In genomic region chr16:80273635-80274538, GRCh38 we compare ENCODE assay signal across 16 cellular contexts.
DNase-seq lines count a peak whose midpoint lies in the region; ATAC-seq, FAIRE-seq and TF ChIP-seq lines count a peak whose summit lies in the region.
"Had no signal": no experiment of that assay in that cellular context is flagged by ENCODE, and none has a peak within 500 bp of the region (broad histone marks: within the 10 kb centered on the region; RNA-seq: fewer than 3 reads in every experiment).

No MANE protein-coding gene starts in this region.

- H3K4me1 ChIP-seq in IMR-90 (ENCODE audit: control insufficient read depth, insufficient read depth, low read length) = peaks cover 5% of the 10 kb centered on the region
- no peaks in the 10 kb centered on the region for H3K4me1 ChIP-seq in hepatocyte (ENCODE audit: insufficient read depth)
- H3K4me1 ChIP-seq in pancreas = no peaks in the 10 kb centered on the region

- CTCF ChIA-PET in activated CD4-positive, alpha-beta memory T cell treated with anti-CD3 and anti-CD28 coated beads for 36 hours (lab: Charles Lee) = interaction anchor here (0.6 to 0.7 kb wide), 2 partner anchors 74 to 974 kb away, joined by 3 to 4 read pairs; no protein-coding TSS in a partner anchor
- CTCF ChIA-PET in activated CD4-positive, alpha-beta memory T cell treated with anti-CD3 and anti-CD28 coated beads, Interleukin-2, amount 10 ng/mL, durations not matched to agents 7 days and 5 days (lab: Charles Lee) = no interaction called here
- CTCF ChIA-PET in IMR-90 (lab: Yijun Ruan, JAX) = interaction anchor here (0.6 kb wide), 2 partner anchors 289 to 638 kb away, joined by 6 to 7 read pairs; no protein-coding TSS in a partner anchor

- H2BK5ac ChIP-seq in IMR-90 (ENCODE audit: low read depth, low read length, poor library complexity, severe bottlenecking) = peak overlapping the region; percentile 95

- peak; percentile 19 for DNase-seq in activated CD4-positive, alpha-beta memory T cell treated with anti-CD3 and anti-CD28 coated beads for 36 hours
- no peak for DNase-seq in activated CD4-positive, alpha-beta memory T cell treated with anti-CD3 and anti-CD28 coated beads, Interleukin-2, amount 10 ng/mL, durations not matched to agents 7 days and 5 days
- peak; percentile 75 for DNase-seq in IMR-90
- no peak for DNase-seq in chondrocyte (ENCODE audit: low spot score)
- DNase-seq in renal cortical epithelial cell (ENCODE audit: low read depth) = peak; percentile 75
- DNase-seq in hepatocyte (ENCODE audit: low spot score) = no peak
- DNase-seq in pancreas = no peak
- DNase-seq: activated naive CD4-positive, alpha-beta T cell treated with Interleukin-2 at 50 U/mL for 16 hours; erythroblast; NCI-H1105; NCI-H345; PC-3; stimulated activated CD4-positive, alpha-beta T cell treated with anti-CD3 and anti-CD28 coated beads, Interleukin-12 subunit alpha, Interleukin-12 subunit beta, amount 100 ng/mL, for 4 hours; trophoblast cell had no signal

- H2AK9ac ChIP-seq in IMR-90 (replicated peaks; ENCODE audit: low read depth, low read length, poor library complexity) = no peak overlapping the region

- in situ Hi-C loops in IMR-90 (cut with MboI; ENCODE audit: low sequenced_read_pairs) = no loop called here

- 0 out of 2 replicates have a peak overlapping the region, but pooled peaks have one; percentile 27 for H2AK5ac ChIP-seq in IMR-90 (ENCODE audit: low read depth, low read length)

- H3K27ac ChIP-seq in IMR-90 (ENCODE audit: insufficient read depth, low read length) (no peak overlapping the region), hepatocyte (no peak overlapping the region), pancreas (no peak overlapping the region)

- H3K9me3 Mint-ChIP-seq in activated CD4-positive, alpha-beta memory T cell treated with anti-CD3 and anti-CD28 coated beads for 36 hours = no peaks in the 10 kb centered on the region
- H3K9me3 Mint-ChIP-seq in activated CD4-positive, alpha-beta memory T cell treated with anti-CD3 and anti-CD28 coated beads, Interleukin-2, amount 10 ng/mL, durations not matched to agents 7 days and 5 days = no peaks in the 10 kb centered on the region
- no peaks in the 10 kb centered on the region for H3K9me3 Mint-ChIP-seq in chondrocyte (ENCODE audit: low read depth)

- H3K9me3 ChIP-seq in IMR-90 (ENCODE audit: control insufficient read depth, insufficient read depth, low read length) (no peaks in the 10 kb centered on the region), hepatocyte (ENCODE audit: low read depth) (no peaks in the 10 kb centered on the region), pancreas (no peaks in the 10 kb centered on the region)
- H3K9me3 ChIP-seq: A549 had no signal

- no peaks in the 10 kb centered on the region for H3K79me2 ChIP-seq in hepatocyte

- no peaks in the 10 kb centered on the region for H3K4me1 Mint-ChIP-seq in activated CD4-positive, alpha-beta memory T cell treated with anti-CD3 and anti-CD28 coated beads for 36 hours (ENCODE audit: low read depth)
- no peaks in the 10 kb centered on the region for H3K4me1 Mint-ChIP-seq in activated CD4-positive, alpha-beta memory T cell treated with anti-CD3 and anti-CD28 coated beads, Interleukin-2, amount 10 ng/mL, durations not matched to agents 7 days and 5 days
- peaks cover 21% of the 10 kb centered on the region for H3K4me1 Mint-ChIP-seq in chondrocyte (ENCODE audit: low read depth)

- intact Hi-C loops in activated CD4-positive, alpha-beta memory T cell treated with anti-CD3 and anti-CD28 coated beads for 36 hours (cut with micrococcal nuclease) = no loop called here
- intact Hi-C loops in IMR-90 (cut with micrococcal nuclease) (loop anchor here (2.0 kb wide), 1 partner anchor 77 kb away; no protein-coding TSS in a partner anchor), pancreas (cut with DNase I) (no loop called here)

- H3K79me1 ChIP-seq in IMR-90 (ENCODE audit: low read depth in 1 of 2, low read length in 2 of 2) = no peaks in the 10 kb centered on the region

- FAIRE-seq in pancreas (lab: Jason Lieb, UNC) = no peak
- FAIRE-seq: A549 had no signal

- H4K8ac ChIP-seq in IMR-90 (ENCODE audit: low read depth in 2 of 2, low read length in 2 of 2) = peak overlapping the region; percentile 58 to 65

- H3K18ac ChIP-seq in IMR-90 (ENCODE audit: low read depth, low read length) = peak overlapping the region; percentile 95; the same call in 1 of the 2 replicates

- H4K20me1 ChIP-seq in IMR-90 (ENCODE audit: insufficient read depth, low read length) (no peaks in the 10 kb centered on the region), hepatocyte (ENCODE audit: insufficient read depth, poor library complexity, severe bottlenecking) (no peaks in the 10 kb centered on the region)

- H3K27me3 ChIP-seq in IMR-90 (ENCODE audit: control insufficient read depth, insufficient read depth, low read length) = no peaks in the 10 kb centered on the region
- no peaks in the 10 kb centered on the region for H3K27me3 ChIP-seq in hepatocyte
- no peaks in the 10 kb centered on the region for H3K27me3 ChIP-seq in pancreas

- no peak for TF ChIP-seq RAD21 in IMR-90 (IDR thresholded peaks at IDR 0.05; ENCODE audit: low read length)

- H3K27me3 Mint-ChIP-seq in activated CD4-positive, alpha-beta memory T cell treated with anti-CD3 and anti-CD28 coated beads for 36 hours = peaks cover 5% of the 10 kb centered on the region
- H3K27me3 Mint-ChIP-seq in activated CD4-positive, alpha-beta memory T cell treated with anti-CD3 and anti-CD28 coated beads, Interleukin-2, amount 10 ng/mL, durations not matched to agents 7 days and 5 days = peaks cover 5% of the 10 kb centered on the region
- no peaks in the 10 kb centered on the region for H3K27me3 Mint-ChIP-seq in chondrocyte (ENCODE audit: low read depth)

- H2AFZ ChIP-seq in IMR-90 (replicated peaks; ENCODE audit: low read length, poor library complexity) (no peak overlapping the region), hepatocyte (no peak overlapping the region)

- H3K36me3 ChIP-seq in IMR-90 (ENCODE audit: control insufficient read depth, insufficient read depth, low read length) (no peaks in the 10 kb centered on the region), hepatocyte (replicated peaks; ENCODE audit: insufficient read depth, low read depth) (no peaks in the 10 kb centered on the region), pancreas (no peaks in the 10 kb centered on the region)

- H3K4ac ChIP-seq in IMR-90 (ENCODE audit: low read depth, low read length) = peak overlapping the region; percentile 63

- H4K91ac ChIP-seq in IMR-90 (ENCODE audit: insufficient read depth, low read depth, low read length) = peak overlapping the region; percentile 76

- H2BK120ac ChIP-seq in IMR-90 (ENCODE audit: low read depth, low read length) = peak overlapping the region; percentile 62

- ATAC-seq in IMR-90 (ENCODE audit: low read depth) = peak; percentile 41
- ATAC-seq in HG03159 (IDR thresholded peaks at IDR 0.05; ENCODE audit: unreplicated experiment) = no peak
- ATAC-seq in pancreas = no peak
- ATAC-seq: A549, PC-3 had no signal

- H3K4me3 Mint-ChIP-seq in activated CD4-positive, alpha-beta memory T cell treated with anti-CD3 and anti-CD28 coated beads for 36 hours = no peak overlapping the region
- H3K4me3 Mint-ChIP-seq in activated CD4-positive, alpha-beta memory T cell treated with anti-CD3 and anti-CD28 coated beads, Interleukin-2, amount 10 ng/mL, durations not matched to agents 7 days and 5 days = no peak overlapping the region
- no peak overlapping the region for H3K4me3 Mint-ChIP-seq in chondrocyte (ENCODE audit: unreplicated experiment)

- TF ChIP-seq CTCF in IMR-90 (conservative IDR thresholded peaks at IDR 0.05; ENCODE audit: low read depth, low read length) (no peak), chondrocyte (IDR thresholded peaks at IDR 0.05) (no peak), hepatocyte (IDR thresholded peaks at IDR 0.05; ENCODE audit: poor library complexity) (no peak), pancreas (IDR thresholded peaks at IDR 0.05) (no peak)

- no peak overlapping the region for H3K9ac ChIP-seq in IMR-90 (ENCODE audit: low read depth, low read length)

- peak overlapping the region; percentile 77; the same call in 1 of the 2 replicates for H4K5ac ChIP-seq in IMR-90 (ENCODE audit: low read depth, low read length)

- no peak overlapping the region for H3K23ac ChIP-seq in IMR-90 (ENCODE audit: low read depth, low read length)

- no peaks in the 10 kb centered on the region for H3K9me2 ChIP-seq in hepatocyte (replicated peaks; ENCODE audit: insufficient read depth)

- H3K4me3 ChIP-seq in IMR-90 (ENCODE audit: insufficient read depth, low read depth, low read length) (no peak overlapping the region), hepatocyte (no peak overlapping the region), pancreas (no peak overlapping the region)
- H3K4me3 ChIP-seq: A549 had no signal

- H3K4me2 ChIP-seq in IMR-90 (ENCODE audit: low read depth, low read length) = no peak overlapping the region; the same call in 1 of the 2 replicates
- H3K4me2 ChIP-seq in hepatocyte = no peak overlapping the region
- H3K4me2 ChIP-seq: A549 had no signal

- dilution Hi-C loops in IMR-90 (cut with HindIII; ENCODE audit: low sequenced_read_pairs, unreplicated experiment) = no loop called here

- H3K56ac ChIP-seq in IMR-90 (ENCODE audit: extremely low read depth, insufficient read depth, low read length) = no peak overlapping the region

- H2BK15ac ChIP-seq in IMR-90 (ENCODE audit: low read depth, low read length) = peak overlapping the region; percentile 36; the same call in 2 of the 3 replicates

- no TSS peak for BruUV-seq in IMR-90 (replicated peaks; lab: Mats Ljungman, UMichigan)

- peaks cover 4% of the 10 kb centered on the region; the same call in 1 of the 2 replicates for H3K9me1 ChIP-seq in IMR-90 (ENCODE audit: insufficient read depth, low read length)

- peak overlapping the region; percentile 46; the same call in 1 of the 2 replicates for H3K14ac ChIP-seq in IMR-90 (replicated peaks; ENCODE audit: low read depth, low read length)

- no peak overlapping the region for H3K27ac Mint-ChIP-seq in activated CD4-positive, alpha-beta memory T cell treated with anti-CD3 and anti-CD28 coated beads for 36 hours
- H3K27ac Mint-ChIP-seq in activated CD4-positive, alpha-beta memory T cell treated with anti-CD3 and anti-CD28 coated beads, Interleukin-2, amount 10 ng/mL, durations not matched to agents 7 days and 5 days = no peak overlapping the region
- peak overlapping the region; percentile 66 for H3K27ac Mint-ChIP-seq in chondrocyte (ENCODE audit: unreplicated experiment)

- no peak for TF ChIP-seq POLR2A in IMR-90 (IDR thresholded peaks at IDR 0.05; ENCODE audit: low read depth, low read length)

- no peaks in the 10 kb centered on the region for H3K36me3 Mint-ChIP-seq in activated CD4-positive, alpha-beta memory T cell treated with anti-CD3 and anti-CD28 coated beads for 36 hours
- H3K36me3 Mint-ChIP-seq in activated CD4-positive, alpha-beta memory T cell treated with anti-CD3 and anti-CD28 coated beads, Interleukin-2, amount 10 ng/mL, durations not matched to agents 7 days and 5 days (ENCODE audit: low read depth) = no peaks in the 10 kb centered on the region
- H3K36me3 Mint-ChIP-seq in chondrocyte (ENCODE audit: low read depth) = peaks cover 2% of the 10 kb centered on the region

- H2BK20ac ChIP-seq in IMR-90 (ENCODE audit: low read depth, low read length) = peak overlapping the region; percentile 95

- no CpG with 5 or more reads among the region's 4 CpGs for WGBS in IMR-90 (ENCODE audit: extremely low coverage in 2 of 2, insufficient read length in 1 of 2), 2 experiments
- WGBS in hepatocyte (ENCODE audit: low lambda C conversion rate, missing lambda C conversion rate) = 84% methylated on average over 4 of the region's 4 CpGs
- 69 to 71% methylated on average over 4 of the region's 4 CpGs for WGBS in pancreas, 2 donors

- POLR2A ChIA-PET in activated CD4-positive, alpha-beta memory T cell treated with anti-CD3 and anti-CD28 coated beads for 36 hours (lab: Charles Lee) = no interaction called here
- POLR2A ChIA-PET in activated CD4-positive, alpha-beta memory T cell treated with anti-CD3 and anti-CD28 coated beads, Interleukin-2, amount 10 ng/mL, durations not matched to agents 7 days and 5 days (lab: Charles Lee) = no interaction called here
- POLR2A ChIA-PET in IMR-90 (lab: Charles Lee; ENCODE audit: unreplicated experiment) = no interaction called here

Comparison
In these comparisons a context has a peak if more than half of its experiments do, and no peak if none do; other contexts are left out.
1. DNase-seq: peak in activated CD4-positive, alpha-beta memory T cell treated with anti-CD3 and anti-CD28 coated beads for 36 hours (single experiment), IMR-90 (single experiment) and renal cortical epithelial cell (single experiment); none in activated CD4-positive, alpha-beta memory T cell treated with anti-CD3 and anti-CD28 coated beads, Interleukin-2, amount 10 ng/mL, durations not matched to agents 7 days and 5 days (single experiment), chondrocyte (single experiment), hepatocyte (single experiment) and pancreas (0 of 6).